11 cellular contexts compared by ENCODE assay signal in the genomic region with DNA sequence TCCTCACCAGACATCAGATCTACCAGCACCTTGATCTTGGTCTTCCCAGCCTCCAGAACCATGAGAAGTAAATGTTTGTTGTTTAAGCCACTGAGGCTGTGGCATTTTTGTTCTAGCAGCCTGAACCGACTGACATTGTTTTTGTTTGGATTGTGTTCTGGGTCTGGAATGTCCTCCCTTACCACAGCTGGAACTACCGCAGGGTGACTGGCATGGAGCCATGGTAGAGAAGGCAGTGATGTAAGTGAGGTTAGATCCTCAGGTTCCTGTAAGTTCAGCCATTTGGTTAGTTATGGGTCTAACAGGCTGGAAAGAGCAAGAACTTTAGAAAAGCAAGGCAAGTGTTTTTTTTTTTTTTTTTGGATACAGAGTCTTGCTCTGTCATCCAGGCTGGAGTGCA.
DNase-seq lines count a peak whose midpoint lies in the region; ATAC-seq, FAIRE-seq and TF ChIP-seq lines count a peak whose summit lies in the region.
"Had no signal": no experiment of that assay in that cellular context is flagged by ENCODE, and none has a peak within 500 bp of the region (broad histone marks: within the 10 kb centered on the region; RNA-seq: fewer than 3 reads in every experiment).

No MANE protein-coding gene starts in this region.

- H3K4me2 ChIP-seq in HepG2 (ENCODE audit: low read depth, low read length): no peak overlapping the region

- intact Hi-C loops in HepG2 (cut with micrococcal nuclease; ENCODE audit: unreplicated experiment): loop anchor here (1.0 to 5.0 kb wide), 6 partner anchors 116 to 314 kb away; no protein-coding TSS in a partner anchor

- no peaks in the 10 kb centered on the region for H3K36me3 ChIP-seq in HepG2 (replicated peaks in 1 of 2; ENCODE audit: control insufficient read depth in 1 of 2, insufficient read depth in 2 of 2, low read length in 2 of 2)

- H3K4me1 ChIP-seq in HepG2 (ENCODE audit: insufficient read depth, low read length): no peaks in the 10 kb centered on the region

- no peaks in the 10 kb centered on the region for H3K9me3 Mint-ChIP-seq in naive thymus-derived CD8-positive, alpha-beta T cell
- H3K9me3 Mint-ChIP-seq: neural crest cell had no signal

- TF ChIP-seq POLR2A in HepG2 (IDR thresholded peaks at IDR 0.05; ENCODE audit: insufficient read depth in 1 of 2, low read depth in 2 of 2, low read length in 2 of 2): no peak

- H3K4me3 ChIP-seq in HepG2 (replicated peaks in 1 of 3; ENCODE audit: insufficient read depth in 1 of 3, low read depth in 2 of 3, low read length in 3 of 3): no peak overlapping the region

- peaks cover 0 to 36% of the 10 kb centered on the region in 2 experiments; a peak in 3 of 5 replicates for H3K27me3 ChIP-seq in HepG2 (ENCODE audit: control insufficient read depth in 1 of 2, insufficient read depth in 2 of 2, low read length in 2 of 2)

- H3K4me3 Mint-ChIP-seq in naive thymus-derived CD8-positive, alpha-beta T cell: no peak overlapping the region
- H3K4me3 Mint-ChIP-seq: neural crest cell had no signal

- POLR2A ChIA-PET in HepG2 (lab: Yijun Ruan, JAX): interaction anchor here (1.2 kb wide), 1 partner anchor 116 kb away, joined by 3 read pairs; no protein-coding TSS in a partner anchor
- POLR2A ChIA-PET in naive thymus-derived CD8-positive, alpha-beta T cell (lab: Charles Lee): no interaction called here

- 52% methylated on average over 2 of the region's 2 CpGs for WGBS in HepG2 (ENCODE audit: low lambda C conversion rate)

- peaks cover 0 to 1% (median 0%) of the 10 kb centered on the region in 4 donors for H3K4me1 Mint-ChIP-seq in naive thymus-derived CD8-positive, alpha-beta T cell

- H4K20me1 ChIP-seq in HepG2 (ENCODE audit: insufficient read depth, low read length): no peaks in the 10 kb centered on the region

- H3K27ac ChIP-seq in HepG2 (ENCODE audit: extremely low read length, insufficient read depth, low read length): no peak overlapping the region

- ATAC-seq in HepG2 (no peak), HG02970 (IDR thresholded peaks at IDR 0.05; ENCODE audit: low FRiP score, unreplicated experiment) (no peak)
- no peak for ATAC-seq in naive thymus-derived CD8-positive, alpha-beta T cell

- BruUV-seq in HepG2 (replicated peaks; lab: Mats Ljungman, UMichigan): no TSS peak

- no peak for TF ChIP-seq RAD21 in HepG2 (CRISPR knock-in tag; IDR thresholded peaks at IDR 0.05)

- TF ChIP-seq EP300 in HepG2 (IDR thresholded peaks at IDR 0.05; ENCODE audit: low read depth in 2 of 2, low read length in 2 of 2) (no peak), HepG2 (CRISPR knock-in tag; IDR thresholded peaks at IDR 0.05; ENCODE audit: borderline replicate concordance) (no peak)

- no peaks in the 10 kb centered on the region for H3K27me3 Mint-ChIP-seq in naive thymus-derived CD8-positive, alpha-beta T cell

- FAIRE-seq in HepG2 (lab: Jason Lieb, UNC): no peak

- in situ Hi-C loops in HepG2 (cut with HindIII; ENCODE audit: extremely low pct_ligation_motif_present, low pct_unique_long_range_greater_than_20kb): loop anchor here (10.0 kb wide), 2 partner anchors 116 to 316 kb away; no protein-coding TSS in a partner anchor

- H2AFZ ChIP-seq in HepG2 (ENCODE audit: low read length): no peak overlapping the region

- no peaks in the 10 kb centered on the region for H3K36me3 Mint-ChIP-seq in naive thymus-derived CD8-positive, alpha-beta T cell

- CTCF ChIA-PET in HepG2 (lab: Yijun Ruan, JAX; ENCODE audit: low intra/inter-chr PET ratio, low total read pairs): interaction anchor here (0.7 to 1.5 kb wide), 4 partner anchors 116 to 226 kb away, joined by 3 to 7 read pairs (median 4); no protein-coding TSS in a partner anchor

- no peaks in the 10 kb centered on the region for H3K79me2 ChIP-seq in HepG2 (ENCODE audit: insufficient read depth, low read length)

- DNase-seq in LHCN-M2 (ENCODE audit: low read depth): peak; percentile 82
- peak; percentile 9 for DNase-seq in dermis blood vessel endothelial cell
- DNase-seq in HepG2 (ENCODE audit: low spot score): no peak
- no peak for DNase-seq in NCI-H2107 (lab: John Stamatoyannopoulos, UW)
- DNase-seq in naive thymus-derived CD8-positive, alpha-beta T cell: no peak
- no peak for DNase-seq in NCI-H2196 (lab: John Stamatoyannopoulos, UW; ENCODE audit: unreplicated experiment)
- DNase-seq: DND-41; KG1; stimulated activated CD4-positive, alpha-beta T cell treated with anti-CD3 and anti-CD28 coated beads, Interleukin-4, amount 100 ng/mL, for 24 hours had no signal

- H3K9ac ChIP-seq in HepG2 (ENCODE audit: insufficient read depth, low read depth, low read length): no peak overlapping the region

- TF ChIP-seq CTCF in HepG2 (CRISPR knock-in tag; IDR thresholded peaks at IDR 0.05): no peak

- H3K27ac Mint-ChIP-seq in naive thymus-derived CD8-positive, alpha-beta T cell: no peak overlapping the region

- H3K9me3 ChIP-seq in HepG2 (ENCODE audit: low read length): no peaks in the 10 kb centered on the region

TF ChIP-seq in HepG2, 621 proteins besides CTCF, POLR2A, EP300 and RAD21:
- TF ChIP-seq FOXA1 (IDR thresholded peaks at IDR 0.05) (no peak), FOXA1 (CRISPR knock-in tag; IDR thresholded peaks at IDR 0.05) (no peak), ZNF136 (CRISPR knock-in tag; IDR thresholded peaks at IDR 0.05; ENCODE audit: low read depth) (0 out of 2 replicates have a peak, but pooled peaks have one; percentile 20)
- TF ChIP-seq, protein P1, sequence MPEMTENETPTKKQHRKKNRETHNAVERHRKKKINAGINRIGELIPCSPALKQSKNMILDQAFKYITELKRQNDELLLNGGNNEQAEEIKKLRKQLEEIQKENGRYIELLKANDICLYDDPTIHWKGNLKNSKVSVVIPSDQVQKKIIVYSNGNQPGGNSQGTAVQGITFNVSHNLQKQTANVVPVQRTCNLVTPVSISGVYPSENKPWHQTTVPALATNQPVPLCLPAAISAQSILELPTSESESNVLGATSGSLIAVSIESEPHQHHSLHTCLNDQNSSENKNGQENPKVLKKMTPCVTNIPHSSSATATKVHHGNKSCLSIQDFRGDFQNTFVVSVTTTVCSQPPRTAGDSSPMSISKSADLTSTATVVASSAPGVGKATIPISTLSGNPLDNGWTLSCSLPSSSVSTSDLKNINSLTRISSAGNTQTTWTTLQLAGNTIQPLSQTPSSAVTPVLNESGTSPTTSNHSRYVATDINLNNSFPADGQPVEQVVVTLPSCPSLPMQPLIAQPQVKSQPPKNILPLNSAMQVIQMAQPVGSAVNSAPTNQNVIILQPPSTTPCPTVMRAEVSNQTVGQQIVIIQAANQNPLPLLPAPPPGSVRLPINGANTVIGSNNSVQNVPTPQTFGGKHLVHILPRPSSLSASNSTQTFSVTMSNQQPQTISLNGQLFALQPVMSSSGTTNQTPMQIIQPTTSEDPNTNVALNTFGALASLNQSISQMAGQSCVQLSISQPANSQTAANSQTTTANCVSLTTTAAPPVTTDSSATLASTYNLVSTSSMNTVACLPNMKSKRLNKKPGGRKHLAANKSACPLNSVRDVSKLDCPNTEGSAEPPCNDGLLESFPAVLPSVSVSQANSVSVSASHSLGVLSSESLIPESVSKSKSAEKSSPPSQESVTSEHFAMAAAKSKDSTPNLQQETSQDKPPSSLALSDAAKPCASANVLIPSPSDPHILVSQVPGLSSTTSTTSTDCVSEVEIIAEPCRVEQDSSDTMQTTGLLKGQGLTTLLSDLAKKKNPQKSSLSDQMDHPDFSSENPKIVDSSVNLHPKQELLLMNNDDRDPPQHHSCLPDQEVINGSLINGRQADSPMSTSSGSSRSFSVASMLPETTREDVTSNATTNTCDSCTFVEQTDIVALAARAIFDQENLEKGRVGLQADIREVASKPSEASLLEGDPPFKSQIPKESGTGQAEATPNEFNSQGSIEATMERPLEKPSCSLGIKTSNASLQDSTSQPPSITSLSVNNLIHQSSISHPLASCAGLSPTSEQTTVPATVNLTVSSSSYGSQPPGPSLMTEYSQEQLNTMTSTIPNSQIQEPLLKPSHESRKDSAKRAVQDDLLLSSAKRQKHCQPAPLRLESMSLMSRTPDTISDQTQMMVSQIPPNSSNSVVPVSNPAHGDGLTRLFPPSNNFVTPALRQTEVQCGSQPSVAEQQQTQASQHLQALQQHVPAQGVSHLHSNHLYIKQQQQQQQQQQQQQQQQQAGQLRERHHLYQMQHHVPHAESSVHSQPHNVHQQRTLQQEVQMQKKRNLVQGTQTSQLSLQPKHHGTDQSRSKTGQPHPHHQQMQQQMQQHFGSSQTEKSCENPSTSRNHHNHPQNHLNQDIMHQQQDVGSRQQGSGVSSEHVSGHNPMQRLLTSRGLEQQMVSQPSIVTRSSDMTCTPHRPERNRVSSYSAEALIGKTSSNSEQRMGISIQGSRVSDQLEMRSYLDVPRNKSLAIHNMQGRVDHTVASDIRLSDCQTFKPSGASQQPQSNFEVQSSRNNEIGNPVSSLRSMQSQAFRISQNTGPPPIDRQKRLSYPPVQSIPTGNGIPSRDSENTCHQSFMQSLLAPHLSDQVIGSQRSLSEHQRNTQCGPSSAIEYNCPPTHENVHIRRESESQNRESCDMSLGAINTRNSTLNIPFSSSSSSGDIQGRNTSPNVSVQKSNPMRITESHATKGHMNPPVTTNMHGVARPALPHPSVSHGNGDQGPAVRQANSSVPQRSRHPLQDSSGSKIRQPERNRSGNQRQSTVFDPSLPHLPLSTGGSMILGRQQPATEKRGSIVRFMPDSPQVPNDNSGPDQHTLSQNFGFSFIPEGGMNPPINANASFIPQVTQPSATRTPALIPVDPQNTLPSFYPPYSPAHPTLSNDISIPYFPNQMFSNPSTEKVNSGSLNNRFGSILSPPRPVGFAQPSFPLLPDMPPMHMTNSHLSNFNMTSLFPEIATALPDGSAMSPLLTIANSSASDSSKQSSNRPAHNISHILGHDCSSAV (CRISPR knock-in tag; IDR thresholded peaks at IDR 0.05; ENCODE audit: borderline replicate concordance): no peak

Comparison
In these comparisons a context has a peak if more than half of its experiments do, and no peak if none do; other contexts are left out.
1. DNase-seq: peak in LHCN-M2 (single experiment) and dermis blood vessel endothelial cell (single experiment); none in HepG2 (single experiment), NCI-H2107 (single experiment), naive thymus-derived CD8-positive, alpha-beta T cell (0 of 10) and NCI-H2196 (single experiment).